ENCODE assay signal across 8 cellular contexts in the genomic region with DNA sequence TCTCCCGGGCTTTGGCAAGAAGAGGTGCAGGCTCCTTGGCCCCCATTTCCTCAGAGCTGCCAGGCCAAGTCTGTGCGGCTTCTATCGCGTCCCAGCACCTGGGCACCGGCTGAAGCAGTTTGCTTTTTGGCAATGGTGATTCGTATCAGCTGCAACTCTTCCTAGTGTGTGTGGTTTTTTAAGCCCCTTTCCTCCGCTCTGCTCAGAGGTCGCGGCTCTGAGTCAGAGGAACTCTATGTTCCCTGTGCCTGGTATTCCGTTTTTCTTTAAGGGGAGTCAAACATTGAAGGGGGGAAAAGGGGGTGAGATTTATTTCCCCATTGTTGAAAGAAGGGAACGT. TPM values are rescaled to one million over a fixed set of nuclear protein-coding genes. Genes with fewer than 3 reads are reported as not detected.
A peak's percentile ranks its signal among the peaks of the same experiment; 100 is the strongest.
DNase-seq lines count a peak whose midpoint lies in the region; ATAC-seq, FAIRE-seq and TF ChIP-seq lines count a peak whose summit lies in the region.

No MANE protein-coding gene starts in this region.

- H3K4me1 ChIP-seq in right atrium auricular region, result peaks cover 0 to 29% of the 10 kb centered on the region in 2 donors

- TF ChIP-seq CTCF in right atrium auricular region (IDR thresholded peaks at IDR 0.05), result no peak

- H3K36me3 Mint-ChIP-seq in activated naive CD4-positive, alpha-beta T cell treated with anti-CD3 and anti-CD28 coated beads, Interleukin-2, amount 50 U/mL, for 72 hours, result no peaks in the 10 kb centered on the region

- no peaks in the 10 kb centered on the region for H3K9me3 Mint-ChIP-seq in activated naive CD4-positive, alpha-beta T cell treated with anti-CD3 and anti-CD28 coated beads, Interleukin-2, amount 50 U/mL, for 72 hours

- no peaks in the 10 kb centered on the region for H3K27me3 ChIP-seq in right atrium auricular region

- no peak for FAIRE-seq in HTR-8/SVneo (lab: Jason Lieb, UNC)

- H3K27ac Mint-ChIP-seq in activated naive CD4-positive, alpha-beta T cell treated with anti-CD3 and anti-CD28 coated beads, Interleukin-2, amount 50 U/mL, for 72 hours, result peak overlapping the region; percentile 82 to 87

- H3K4me3 ChIP-seq in right atrium auricular region, result peak overlapping the region; percentile 71 to 99
- H3K4me3 ChIP-seq in skin epidermis, result peak overlapping the region; percentile 68 to 98 (median 95)

- ATAC-seq in activated naive CD4-positive, alpha-beta T cell treated with anti-CD3 and anti-CD28 coated beads, Interleukin-2, amount 50 U/mL, for 72 hours, result peak; percentile 16 to 33

- H3K36me3 ChIP-seq in right atrium auricular region, result no peaks in the 10 kb centered on the region

- H3K27ac ChIP-seq in right atrium auricular region (peak overlapping the region; percentile 92 to 96), skin epidermis (peak overlapping the region; percentile 84 to 99 (median 96))

- no peaks in the 10 kb centered on the region for H3K9me3 ChIP-seq in right atrium auricular region

- DNase-seq in ELR (ENCODE audit: low read depth), result peak; percentile 71
- peak; percentile 33 for DNase-seq in HTR-8/SVneo (ENCODE audit: insufficient read length, low spot score)
- peak in 1 of 2 donors; percentile 33 for DNase-seq in activated naive CD4-positive, alpha-beta T cell treated with anti-CD3 and anti-CD28 coated beads, Interleukin-2, amount 50 U/mL, for 72 hours (ENCODE audit: low spot score in 2 of 2)
- DNase-seq in right atrium auricular region (ENCODE audit: low spot score), result no peak
- DNase-seq in SK-N-DZ (ENCODE audit: low spot score), result no peak
- no peak for DNase-seq in head of caudate nucleus
- DNase-seq in NCI-H2081 treated with DMSO at 0.1 percent for 48 hours (lab: John Stamatoyannopoulos, UW), result no peak

- intact Hi-C loops in head of caudate nucleus (cut with DNase I), result loop anchor here (10.0 kb wide), 1 partner anchor 137 kb away; a partner anchor contains a TSS

RNA-seq across cellular contexts. Expression of a gene that starts 0.9 kb away (rescaled TPM):
- 10 to 100 TPM; 38.3 to 39.0 TPM for total RNA-seq in activated naive CD4-positive, alpha-beta T cell treated with anti-CD3 and anti-CD28 coated beads, Interleukin-2, amount 50 U/mL, for 72 hours
- total RNA-seq in right atrium auricular region, result 10 to 100 TPM; 28.6 to 33.8 TPM
- 31.7 and 33.8 TPM in 2 replicates for polyA plus RNA-seq in SK-N-DZ (2014; cell fraction: cytosol; rRNA removed)
- 40.3 and 42.4 TPM in 2 replicates for polyA plus RNA-seq in SK-N-DZ (2014; cell fraction: nucleus; rRNA removed)

RNA-seq across cellular contexts. Expression of a gene that starts 13.3 kb away (rescaled TPM):
- total RNA-seq in activated naive CD4-positive, alpha-beta T cell treated with anti-CD3 and anti-CD28 coated beads, Interleukin-2, amount 50 U/mL, for 72 hours, result 10 to 100 TPM; 22.0 to 29.2 TPM
- total RNA-seq in right atrium auricular region, result 1 to 10 TPM; 6.9 to 8.1 TPM
- polyA plus RNA-seq in SK-N-DZ (2014; cell fraction: cytosol; rRNA removed), result 35.6 and 37.9 TPM in 2 replicates
- polyA plus RNA-seq in SK-N-DZ (2014; cell fraction: nucleus; rRNA removed), result 9.8 and 12.4 TPM in 2 replicates

RNA-seq across cellular contexts. Expression of a gene that starts 55.8 kb away (rescaled TPM):
- not detected for total RNA-seq in activated naive CD4-positive, alpha-beta T cell treated with anti-CD3 and anti-CD28 coated beads, Interleukin-2, amount 50 U/mL, for 72 hours
- total RNA-seq in right atrium auricular region, result not detected
- not detected in 2 replicates for polyA plus RNA-seq in SK-N-DZ (2014; cell fraction: cytosol; rRNA removed)
- not detected in 2 replicates for polyA plus RNA-seq in SK-N-DZ (2014; cell fraction: nucleus; rRNA removed)

Comparison
In these comparisons a context has a peak if more than half of its experiments do, and no peak if none do; other contexts are left out.
1. DNase-seq: peak in ELR (single experiment) and HTR-8/SVneo (single experiment); none in right atrium auricular region (single experiment), SK-N-DZ (single experiment), head of caudate nucleus (0 of 42) and NCI-H2081 treated with DMSO at 0.1 percent for 48 hours (single experiment).